1 cellular context compared by ENCODE assay signal in genomic region chr6:2841264-2842138, GRCh38.
TF ChIP-seq lines count a peak whose summit lies in the region.

SERPINB1 (minus strand) TSS chr6:2841863; CDS start chr6:2840586, 1,277 bp downstream.

TF ChIP-seq in K562, 482 proteins besides CTCF, POLR2A, EP300 and RAD21 (continued from another document and continues in another):
- TF ChIP-seq CREB5 (CRISPR knock-in tag; IDR thresholded peaks at IDR 0.05) (no peak), COPS2 (conservative IDR thresholded peaks at IDR 0.05) (no peak), ZNF140 (CRISPR knock-in tag; IDR thresholded peaks at IDR 0.05) (no peak), MEF2A (IDR thresholded peaks at IDR 0.05; ENCODE audit: control insufficient read depth, low read depth, low read length) (no peak), THAP7 (CRISPR knock-in tag; IDR thresholded peaks at IDR 0.05) (no peak), SRSF9 (IDR thresholded peaks at IDR 0.05; ENCODE audit: borderline replicate concordance, low read depth, low read length) (no peak), SNAPC5 (CRISPR knock-in tag; IDR thresholded peaks at IDR 0.05) (no peak), MAFF (IDR thresholded peaks at IDR 0.05; ENCODE audit: low read length) (no peak), CEBPB (tag; IDR thresholded peaks at IDR 0.05) (peak; percentile 98), HSF4 (CRISPR knock-in tag; IDR thresholded peaks at IDR 0.05; ENCODE audit: borderline replicate concordance) (no peak), RBFOX2 (IDR thresholded peaks at IDR 0.05; ENCODE audit: low read depth, low read length) (peak; percentile 100), GATAD2A (IDR thresholded peaks at IDR 0.05) (peak; percentile 62; the same call in 1 of the 2 replicates), ZNF24 (IDR thresholded peaks at IDR 0.05) (peak; percentile 77), RCOR1 (IDR thresholded peaks at IDR 0.05; ENCODE audit: borderline replicate concordance in 1 of 2, low read depth in 2 of 2, low read length in 2 of 2) (peak; percentile 56 to 84), ZKSCAN3 (CRISPR knock-in tag; IDR thresholded peaks at IDR 0.05) (no peak), PBX2 (CRISPR knock-in tag; IDR thresholded peaks at IDR 0.05; ENCODE audit: low read depth) (no peak), PBX2 (tag; conservative IDR thresholded peaks at IDR 0.05; ENCODE audit: low read depth) (no peak), MYBL2 (IDR thresholded peaks at IDR 0.05; ENCODE audit: low read depth) (no peak), MYBL2 (CRISPR knock-in tag; IDR thresholded peaks at IDR 0.05; ENCODE audit: borderline replicate concordance) (no peak), ARID1B (IDR thresholded peaks at IDR 0.05) (peak; percentile 78), PPARD (CRISPR knock-in tag; IDR thresholded peaks at IDR 0.05) (no peak), PML (IDR thresholded peaks at IDR 0.05; ENCODE audit: low read length) (peak; percentile 38), SP1 (CRISPR knock-in tag; IDR thresholded peaks at IDR 0.05) (peak; percentile 78), JUNB (CRISPR knock-in tag; conservative IDR thresholded peaks at IDR 0.05) (no peak), SIX5 (IDR thresholded peaks at IDR 0.05; ENCODE audit: borderline replicate concordance in 1 of 2, insufficient read depth in 1 of 2, low read depth in 1 of 2, low read length in 2 of 2) (no peak), ATF6 (CRISPR knock-in tag; IDR thresholded peaks at IDR 0.05) (0 out of 2 replicates have a peak, but pooled peaks have one; percentile 51), ZNF57 (CRISPR knock-in tag; IDR thresholded peaks at IDR 0.05) (no peak), E2F5 (CRISPR knock-in tag; IDR thresholded peaks at IDR 0.05) (0 out of 2 replicates have a peak, but pooled peaks have one; percentile 73), MCM7 (IDR thresholded peaks at IDR 0.05) (no peak), ZNF143 (CRISPR knock-in tag; IDR thresholded peaks at IDR 0.05) (peak; percentile 47; the same call in 1 of the 2 replicates), ZC3H4 (CRISPR knock-in tag; IDR thresholded peaks at IDR 0.05; ENCODE audit: borderline replicate concordance) (no peak; the same call in 1 of the 2 replicates), CBX1 (IDR thresholded peaks at IDR 0.05; ENCODE audit: low read depth) (peak; percentile 87), SMAD4 (CRISPR knock-in tag; conservative IDR thresholded peaks at IDR 0.05) (peak; percentile 94), DLX4 (CRISPR knock-in tag; IDR thresholded peaks at IDR 0.05) (no peak), SRSF1 (IDR thresholded peaks at IDR 0.05; ENCODE audit: low read depth, low read length) (no peak), DACH1 (IDR thresholded peaks at IDR 0.05; ENCODE audit: partially characterized antibody) (no peak), DIDO1 (tag; IDR thresholded peaks at IDR 0.05; ENCODE audit: low read depth) (no peak), CEBPZ (IDR thresholded peaks at IDR 0.05; ENCODE audit: borderline replicate concordance, low read depth, low read length) (no peak), RBM34 (IDR thresholded peaks at IDR 0.05; ENCODE audit: borderline replicate concordance, insufficient read depth, low read length) (no peak), MLX (CRISPR knock-in tag; conservative IDR thresholded peaks at IDR 0.05) (0 out of 4 replicates have a peak, but pooled peaks of 1 of the 2 experiments have one; percentile 20), ELK3 (CRISPR knock-in tag; IDR thresholded peaks at IDR 0.05) (no peak), CBX2 (IDR thresholded peaks at IDR 0.05; ENCODE audit: insufficient read depth, low read length, poor library complexity, severe bottlenecking) (no peak), THRB (CRISPR knock-in tag; conservative IDR thresholded peaks at IDR 0.05) (no peak), ZNF3 (CRISPR knock-in tag; IDR thresholded peaks at IDR 0.05) (no peak), ELK1 (CRISPR knock-in tag; IDR thresholded peaks at IDR 0.05) (no peak), TAF9B (IDR thresholded peaks at IDR 0.05; ENCODE audit: partially characterized antibody) (peak; percentile 71), PHF21A (IDR thresholded peaks at IDR 0.05; ENCODE audit: borderline replicate concordance, low read depth) (peak; percentile 43; the same call in 1 of the 2 replicates), NFE2 (IDR thresholded peaks at IDR 0.05; ENCODE audit: low read depth) (0 out of 2 replicates have a peak, but pooled peaks have one; percentile 13), MTA3 (IDR thresholded peaks at IDR 0.05; ENCODE audit: borderline replicate concordance) (peak; percentile 97), ZNF316 (IDR thresholded peaks at IDR 0.05) (no peak), IFI16 (CRISPR knock-in tag; IDR thresholded peaks at IDR 0.05) (no peak)
